Comparison of ENCODE assay signal across 8 cellular contexts in genomic region chr15:70099966-70100494, GRCh38. TPM values are rescaled to one million over a fixed set of nuclear protein-coding genes. Genes with fewer than 3 reads are reported as not detected.
DNase-seq lines count a peak whose midpoint lies in the region; ATAC-seq, FAIRE-seq and TF ChIP-seq lines count a peak whose summit lies in the region.

No MANE protein-coding gene starts in this region.

- peak overlapping the region; percentile 76 for H3K4me2 ChIP-seq in GM12878 (ENCODE audit: control insufficient read depth, insufficient read depth)

- POLR2A ChIA-PET in GM12878 (lab: Charles Lee) = interaction anchor here (0.6 to 1.2 kb wide), 6 partner anchors 21 to 380 kb away, joined by 3 to 5 read pairs (median 4); no protein-coding TSS in a partner anchor

- no peaks in the 10 kb centered on the region for H3K9me3 ChIP-seq in GM12878 (replicated peaks; ENCODE audit: control insufficient read depth, insufficient read depth, low read length)
- H3K9me3 ChIP-seq in mucosa of stomach (ENCODE audit: control insufficient read depth, low read length) = no peaks in the 10 kb centered on the region

- no peak for TF ChIP-seq POLR2A in GM12878 (IDR thresholded peaks at IDR 0.05; ENCODE audit: low read depth, low read length)

- RAD21 ChIA-PET in GM12878 (lab: Charles Lee; ENCODE audit: unreplicated experiment) = interaction anchor here (0.7 to 4.7 kb wide), 26 partner anchors 10 to 394 kb away, joined by 3 to 34 read pairs (median 4); no protein-coding TSS in a partner anchor

- CTCF ChIA-PET in GM12878 (lab: Yijun Ruan, JAX) = interaction anchor here (1.1 to 2.4 kb wide), 5 partner anchors 9 to 637 kb away, joined by 3 to 6 read pairs (median 3); no protein-coding TSS in a partner anchor

- peak overlapping the region; percentile 35 for H3K4me3 ChIP-seq in GM12865 (ENCODE audit: low read depth, low read length)
- peak overlapping the region; percentile 37; the same call in 1 of the 2 replicates for H3K4me3 ChIP-seq in GM12878
- peak overlapping the region; percentile 8 for H3K4me3 ChIP-seq in mucosa of stomach (ENCODE audit: low read length)

- H3K79me2 ChIP-seq in GM12878 (ENCODE audit: control insufficient read depth, insufficient read depth, low read length) = peaks cover 26% of the 10 kb centered on the region

- WGBS in GM12878 (ENCODE audit: insufficient coverage, insufficient replicate concordance, low lambda C conversion rate, missing lambda C conversion rate) = under 1% methylated on average over 13 of the region's 17 CpGs

- SMC1A ChIA-PET in GM12878 (lab: Charles Lee; ENCODE audit: uncharacterized antibody, unreplicated experiment) = interaction anchor here (0.7 to 4.6 kb wide), 9 partner anchors 11 to 405 kb away, joined by 3 to 12 read pairs (median 4); no protein-coding TSS in a partner anchor

- H3K9ac ChIP-seq in GM12878 (ENCODE audit: control insufficient read depth, insufficient read depth, low read length) (no peak overlapping the region), mucosa of stomach (ENCODE audit: low read length) (peak overlapping the region; percentile 47)

- in situ Hi-C loops in GM12878 (cut with MboI) = no loop called here

- no peaks in the 10 kb centered on the region for H4K20me1 ChIP-seq in GM12878 (ENCODE audit: control insufficient read depth, insufficient read depth)

- H2AFZ ChIP-seq in GM12878 (ENCODE audit: control insufficient read depth, low read depth, low read length) = peak overlapping the region; percentile 60

- H3K36me3 ChIP-seq in GM12878 (ENCODE audit: control insufficient read depth in 2 of 2, insufficient read depth in 2 of 2, low read length in 1 of 2) = no peaks in the 10 kb centered on the region
- no peaks in the 10 kb centered on the region for H3K36me3 ChIP-seq in mucosa of stomach (ENCODE audit: control insufficient read depth, insufficient read depth, low read length)

- no peak for FAIRE-seq in GM12878 (lab: Jason Lieb, UNC)

- TF ChIP-seq CTCF in GM12865 (IDR thresholded peaks at IDR 0.05; ENCODE audit: insufficient read depth, low read depth, low read length, missing control alignments) = no peak
- TF ChIP-seq CTCF in GM12878 (IDR thresholded peaks at IDR 0.05 in 2 of 3, conservative IDR thresholded peaks at IDR 0.05 in 1 of 3; ENCODE audit: control insufficient read depth in 2 of 3, extremely low read depth in 1 of 3, insufficient read depth in 1 of 3, low read depth in 3 of 3, low read length in 3 of 3) = no peak

- peaks cover 3 to 14% of the 10 kb centered on the region in 2 experiments; a peak in 3 of 4 replicates for H3K27me3 ChIP-seq in GM12878 (replicated peaks in 1 of 2; ENCODE audit: control insufficient read depth in 2 of 2, insufficient read depth in 2 of 2, low read length in 1 of 2)
- H3K27me3 ChIP-seq in mucosa of stomach (ENCODE audit: control insufficient read depth, insufficient read depth, low read length) = peaks cover 8% of the 10 kb centered on the region

- intact Hi-C loops in GM12878 (cut with micrococcal nuclease; ENCODE audit: unreplicated experiment) = loop anchor here (2.0 to 5.0 kb wide), 8 partner anchors 42 to 623 kb away; no protein-coding TSS in a partner anchor

- no peak for TF ChIP-seq RAD21 in GM12878 (IDR thresholded peaks at IDR 0.05; ENCODE audit: insufficient read depth, low read depth, low read length)

- BruUV-seq in GM12878 (replicated peaks; lab: Mats Ljungman, UMichigan) = no TSS peak

- H3K27ac ChIP-seq in GM12878 (ENCODE audit: control insufficient read depth, insufficient read depth) = no peak overlapping the region

- DNase-seq in GM12865 (ENCODE audit: low read depth) (peak; percentile 43), NCI-H82 (lab: John Stamatoyannopoulos, UW) (peak; percentile 84), GM12878 (ENCODE audit: low read depth, low spot score) (no peak)
- no peak for DNase-seq in activated CD8-positive, alpha-beta memory T cell treated with anti-CD3 and anti-CD28 coated beads for 24 hours

- TF ChIP-seq EP300 in GM12878 (IDR thresholded peaks at IDR 0.05; ENCODE audit: borderline replicate concordance in 1 of 2, control insufficient read depth in 1 of 2, low read depth in 2 of 2, low read length in 2 of 2) = no peak

- H3K4me1 ChIP-seq in GM12878 (ENCODE audit: control insufficient read depth, insufficient read depth, low read length) (peaks cover 24% of the 10 kb centered on the region), mucosa of stomach (ENCODE audit: control insufficient read depth, insufficient read depth, low read length) (peaks cover 38% of the 10 kb centered on the region)

- ATAC-seq in GM12878 (no peak), HG03196 (IDR thresholded peaks at IDR 0.05; ENCODE audit: unreplicated experiment) (no peak), HG03354 (IDR thresholded peaks at IDR 0.05; ENCODE audit: poor library complexity, severe bottlenecking, unreplicated experiment) (no peak), GM18870 (IDR thresholded peaks at IDR 0.05; ENCODE audit: unreplicated experiment) (no peak)

TF ChIP-seq in GM12878, 131 proteins besides CTCF, POLR2A, EP300 and RAD21:
- TF ChIP-seq MLLT1 (IDR thresholded peaks at IDR 0.05) (0 out of 2 replicates have a peak, but pooled peaks have one; percentile 15), ZNF207 (IDR thresholded peaks at IDR 0.05; ENCODE audit: borderline replicate concordance) (no peak)
- TF ChIP-seq, protein P1, sequence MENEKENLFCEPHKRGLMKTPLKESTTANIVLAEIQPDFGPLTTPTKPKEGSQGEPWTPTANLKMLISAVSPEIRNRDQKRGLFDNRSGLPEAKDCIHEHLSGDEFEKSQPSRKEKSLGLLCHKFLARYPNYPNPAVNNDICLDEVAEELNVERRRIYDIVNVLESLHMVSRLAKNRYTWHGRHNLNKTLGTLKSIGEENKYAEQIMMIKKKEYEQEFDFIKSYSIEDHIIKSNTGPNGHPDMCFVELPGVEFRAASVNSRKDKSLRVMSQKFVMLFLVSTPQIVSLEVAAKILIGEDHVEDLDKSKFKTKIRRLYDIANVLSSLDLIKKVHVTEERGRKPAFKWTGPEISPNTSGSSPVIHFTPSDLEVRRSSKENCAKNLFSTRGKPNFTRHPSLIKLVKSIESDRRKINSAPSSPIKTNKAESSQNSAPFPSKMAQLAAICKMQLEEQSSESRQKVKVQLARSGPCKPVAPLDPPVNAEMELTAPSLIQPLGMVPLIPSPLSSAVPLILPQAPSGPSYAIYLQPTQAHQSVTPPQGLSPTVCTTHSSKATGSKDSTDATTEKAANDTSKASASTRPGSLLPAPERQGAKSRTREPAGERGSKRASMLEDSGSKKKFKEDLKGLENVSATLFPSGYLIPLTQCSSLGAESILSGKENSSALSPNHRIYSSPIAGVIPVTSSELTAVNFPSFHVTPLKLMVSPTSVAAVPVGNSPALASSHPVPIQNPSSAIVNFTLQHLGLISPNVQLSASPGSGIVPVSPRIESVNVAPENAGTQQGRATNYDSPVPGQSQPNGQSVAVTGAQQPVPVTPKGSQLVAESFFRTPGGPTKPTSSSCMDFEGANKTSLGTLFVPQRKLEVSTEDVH (IDR thresholded peaks at IDR 0.05; ENCODE audit: low read depth, partially characterized antibody) = peak; percentile 45

RNA-seq across cellular contexts. Expression of gene TLE3, which starts 2.3 kb away (rescaled TPM):
- total RNA-seq in GM12878 (2013; cell fraction: nucleolus; rRNA removed) = 56.1 and 56.3 TPM in 2 replicates
- 20.3 and 21.9 TPM in 2 replicates for total RNA-seq in GM12878 (2014; rRNA removed)
- 8.7 and 9.2 TPM in 2 replicates for total RNA-seq in GM12878 (2014; rRNA removed; fragmentation: Illumina TruSeq; extraction: Trizol)
- 56.3 and 65.5 TPM in 2 replicates for total RNA-seq in GM12878 (2021)
- 34.4 TPM for polyA plus RNA-seq in GM12878 (2011; ENCODE audit: low read depth)
- 5.3 and 8.7 TPM in 2 replicates for polyA plus RNA-seq in GM12878 (2011; rRNA removed)
- polyA plus RNA-seq in GM12878 (2011; cell fraction: cytosol; rRNA removed) = 12.5 and 15.1 TPM in 2 replicates
- polyA plus RNA-seq in GM12878 (2011; cell fraction: nucleus; rRNA removed) = 58.8 and 68.9 TPM in 2 replicates
- polyA plus RNA-seq in GM12878 (2012) = 27.1 and 45.9 TPM in 2 replicates
- polyA plus RNA-seq in GM12878 (2014; fragmentation: Illumina TruSeq; extraction: Trizol) = 4.6 and 9.7 TPM in 2 replicates
- 1 to 10 TPM; 1.2 to 2.2 TPM for polyA plus RNA-seq in GM12878 (2014; fragmentation: Nextera tagmentation; extraction: Ambion mirVana)
- polyA plus RNA-seq in GM12878 (2014; rRNA removed) = 23.6 and 28.3 TPM in 2 replicates
- 10 to 100 TPM in 1 of 2 experiments, 1 to 10 TPM in 1; 9.6 to 10.0 TPM for polyA plus RNA-seq in GM12878 (2016; fragmentation: Nextera tagmentation; extraction: Ambion mirVana)
- 35.7 and 39.9 TPM in 2 replicates for polyA minus RNA-seq in GM12878 (2011; rRNA and poly(A)+ RNA removed)
- polyA minus RNA-seq in GM12878 (2011; cell fraction: cytosol; rRNA and poly(A)+ RNA removed) = 14.1 and 25.1 TPM in 2 replicates
- polyA minus RNA-seq in GM12878 (2011; cell fraction: nucleus; rRNA and poly(A)+ RNA removed) = 34.3 and 66.5 TPM in 2 replicates

Comparison
In these comparisons a context has a peak if more than half of its experiments do, and no peak if none do; other contexts are left out.
1. DNase-seq: peak in GM12865 (single experiment) and NCI-H82 (single experiment); none in GM12878 (single experiment) and activated CD8-positive, alpha-beta memory T cell treated with anti-CD3 and anti-CD28 coated beads for 24 hours (single experiment).
2. Peak in every context shown above with its lines, with median percentiles within 50 percentile points of each other: H3K4me3 ChIP-seq.